In genomic region chr3:71713041-71713440, GRCh38 we compare ENCODE assay signal across 21 cellular contexts. TPM values are rescaled to one million over a fixed set of nuclear protein-coding genes. Genes with fewer than 3 reads are reported as not detected.
DNase-seq lines count a peak whose midpoint lies in the region; ATAC-seq and TF ChIP-seq lines count a peak whose summit lies in the region.
"Had no signal": no experiment of that assay in that cellular context is flagged by ENCODE, and none has a peak within 500 bp of the region (broad histone marks: within the 10 kb centered on the region; RNA-seq: fewer than 3 reads in every experiment).

No MANE protein-coding gene starts in this region.

- H3K27ac ChIP-seq in PC-3 (ENCODE audit: low read length), result no peak overlapping the region
- H3K27ac ChIP-seq: HL-60, KMS-11, right atrium auricular region, testis had no signal

- H3K9ac ChIP-seq in PC-3 (ENCODE audit: low read length), result no peak overlapping the region
- H3K9ac ChIP-seq: KMS-11 had no signal

- H3K9me2 ChIP-seq in PC-3 (replicated peaks; ENCODE audit: low read length), result no peaks in the 10 kb centered on the region

- no peaks in the 10 kb centered on the region for H3K36me3 ChIP-seq in PC-3 (ENCODE audit: low read depth, low read length)

- DNase-seq in NCI-H82 (lab: John Stamatoyannopoulos, UW) (peak; percentile 11), NCI-H82 treated with DMSO at 0.1 percent for 48 hours (lab: John Stamatoyannopoulos, UW; ENCODE audit: unreplicated experiment) (no peak), NCI-H2081 (lab: John Stamatoyannopoulos, UW) (peak; percentile 62 to 85), PC-3 (peak; percentile 45), left ventricle myocardium superior (no peak)
- no peak for DNase-seq in naive thymus-derived CD8-positive, alpha-beta T cell
- DNase-seq: 8988T; activated naive CD4-positive, alpha-beta T cell treated with anti-CD3 and anti-CD28 coated beads, Interleukin-2, amount 10 ng/mL, durations not matched to agents 7 days and 5 days; effector CD4-positive, alpha-beta T cell; GDM1; testis had no signal

- CTCF ChIA-PET in PC-3 (lab: Charles Lee), result no interaction called here

- no peak overlapping the region for H3K4me2 ChIP-seq in PC-3 (ENCODE audit: low read length)
- H3K4me2 ChIP-seq: KMS-11 had no signal

- no peaks in the 10 kb centered on the region for H3F3A ChIP-seq in PC-3 (ENCODE audit: low read length, unreplicated experiment)

- no peak overlapping the region for H3K4me3 Mint-ChIP-seq in naive thymus-derived CD8-positive, alpha-beta T cell
- H3K4me3 Mint-ChIP-seq: activated naive CD4-positive, alpha-beta T cell treated with anti-CD3 and anti-CD28 coated beads, Interleukin-2, amount 10 ng/mL, durations not matched to agents 7 days and 5 days; CD14-positive monocyte; T-helper 1 cell treated with Interleukin-12 subunit alpha and Interleukin-12 subunit beta and Interleukin-4 antibody, amounts not matched to agents 30 μg/mL and 1 μg/mL, for 36 hours had no signal

- POLR2A ChIA-PET in PC-3 (lab: Charles Lee; ENCODE audit: unreplicated experiment), result no interaction called here
- POLR2A ChIA-PET in naive thymus-derived CD8-positive, alpha-beta T cell (lab: Charles Lee), result interaction anchor here (1.4 kb wide), 1 partner anchor 12 kb away, joined by 4 read pairs; no protein-coding TSS in a partner anchor

- no peak overlapping the region for H2AFZ ChIP-seq in PC-3 (ENCODE audit: low read length)

- no peak overlapping the region for H3K4me3 ChIP-seq in PC-3 (ENCODE audit: low read length)
- H3K4me3 ChIP-seq: right atrium auricular region, testis had no signal

- H4K20me1 ChIP-seq in PC-3 (ENCODE audit: low read length), result no peaks in the 10 kb centered on the region

- H3K9me3 Mint-ChIP-seq in naive thymus-derived CD8-positive, alpha-beta T cell, result no peaks in the 10 kb centered on the region
- H3K9me3 Mint-ChIP-seq: activated naive CD4-positive, alpha-beta T cell treated with anti-CD3 and anti-CD28 coated beads, Interleukin-2, amount 10 ng/mL, durations not matched to agents 7 days and 5 days; T-helper 1 cell treated with Interleukin-12 subunit alpha and Interleukin-12 subunit beta and Interleukin-4 antibody, amounts not matched to agents 30 μg/mL and 1 μg/mL, for 36 hours had no signal

- H3K4me1 Mint-ChIP-seq in naive thymus-derived CD8-positive, alpha-beta T cell, result peaks cover 13 to 85% (median 76%) of the 10 kb centered on the region in 4 donors

- peak overlapping the region in 6 of 10 donors; percentile 23 to 74 (median 58) for H3K27ac Mint-ChIP-seq in naive thymus-derived CD8-positive, alpha-beta T cell
- H3K27ac Mint-ChIP-seq: activated naive CD4-positive, alpha-beta T cell treated with anti-CD3 and anti-CD28 coated beads, Interleukin-2, amount 10 ng/mL, durations not matched to agents 7 days and 5 days; T-helper 1 cell treated with Interleukin-12 subunit alpha and Interleukin-12 subunit beta and Interleukin-4 antibody, amounts not matched to agents 30 μg/mL and 1 μg/mL, for 36 hours had no signal

- ATAC-seq in PC-3, result no peak
- no peak for ATAC-seq in naive thymus-derived CD8-positive, alpha-beta T cell
- no peak for ATAC-seq in HG03280 (IDR thresholded peaks at IDR 0.05; ENCODE audit: unreplicated experiment)
- ATAC-seq in left ventricle myocardium superior, result no peak
- ATAC-seq in GM19455 (IDR thresholded peaks at IDR 0.05; ENCODE audit: unreplicated experiment), result no peak
- ATAC-seq: activated CD4-positive, CD25-positive, alpha-beta regulatory T cell treated with anti-CD3 and anti-CD28 coated beads, Interleukin-2, amount 50 U/mL, for 24 hours; left lobe of liver had no signal

- no peaks in the 10 kb centered on the region for H3K27me3 Mint-ChIP-seq in naive thymus-derived CD8-positive, alpha-beta T cell
- H3K27me3 Mint-ChIP-seq: activated naive CD4-positive, alpha-beta T cell treated with anti-CD3 and anti-CD28 coated beads, Interleukin-2, amount 10 ng/mL, durations not matched to agents 7 days and 5 days had no signal

- no peaks in the 10 kb centered on the region for H3K9me3 ChIP-seq in PC-3 (ENCODE audit: low read length)
- H3K9me3 ChIP-seq: right atrium auricular region, testis had no signal

- H3K4me1 ChIP-seq in PC-3 (ENCODE audit: insufficient read depth, low read length), result no peaks in the 10 kb centered on the region
- H3K4me1 ChIP-seq: testis had no signal

- intact Hi-C loops in PC-3 (cut with micrococcal nuclease), result loop anchor here (5.0 kb wide), 2 partner anchors 1109 to 1374 kb away; no protein-coding TSS in a partner anchor
- intact Hi-C loops in left ventricle myocardium superior (cut with micrococcal nuclease), result no loop called here

- no peak for TF ChIP-seq CTCF in PC-3 (conservative IDR thresholded peaks at IDR 0.05; ENCODE audit: low read depth, low read length)

- no TSS peak for BruUV-seq in PC-3 (replicated peaks; lab: Mats Ljungman, UMichigan)

- no peaks in the 10 kb centered on the region for H3K79me2 ChIP-seq in PC-3 (ENCODE audit: low read length)

- no peaks in the 10 kb centered on the region for H3K27me3 ChIP-seq in PC-3 (ENCODE audit: low read length)
- H3K27me3 ChIP-seq: right atrium auricular region, testis had no signal

- H3K36me3 Mint-ChIP-seq in naive thymus-derived CD8-positive, alpha-beta T cell, result peaks cover 0 to 27% (median 6%) of the 10 kb centered on the region in 3 donors

RNA-seq across cellular contexts. Expression of gene EIF4E3, which starts 12.2 kb away (rescaled TPM):
- 2.2 and 2.5 TPM in 2 replicates for total RNA-seq in PC-3 (2014; rRNA removed)
- total RNA-seq in naive thymus-derived CD8-positive, alpha-beta T cell, result 10 to 100 TPM; 37.8 to 38.2 TPM
- 10 to 100 TPM; 23.3 to 48.3 (median 32.1) TPM for polyA plus RNA-seq in naive thymus-derived CD8-positive, alpha-beta T cell
- 55.7 TPM for total RNA-seq in left ventricle myocardium superior

RNA-seq across cellular contexts. Expression of gene GPR27, which starts 40.6 kb away (rescaled TPM):
- 0.07 and 0.58 TPM in 2 replicates for total RNA-seq in PC-3 (2014; rRNA removed)
- total RNA-seq in naive thymus-derived CD8-positive, alpha-beta T cell, result under 1 TPM in 1 of 2 experiments, not detected in 1; 0.16 TPM
- under 1 TPM; 0.11 to 0.87 (median 0.18) TPM for polyA plus RNA-seq in naive thymus-derived CD8-positive, alpha-beta T cell
- total RNA-seq in left ventricle myocardium superior, result 4.4 TPM
- total RNA-seq: RPMI7951 had no signal

Comparison
In these comparisons a context has a peak if more than half of its experiments do, and no peak if none do; other contexts are left out.
1. DNase-seq: peak in NCI-H82 (single experiment), NCI-H2081 (2 of 2) and PC-3 (single experiment); none in NCI-H82 treated with DMSO at 0.1 percent for 48 hours (single experiment), naive thymus-derived CD8-positive, alpha-beta T cell (0 of 10) and left ventricle myocardium superior (single experiment).
2. RNA of gene EIF4E3, which starts 12.2 kb away (total RNA-seq): 55.7 TPM in left ventricle myocardium superior (single experiment) and 37.8 to 38.2 TPM in naive thymus-derived CD8-positive, alpha-beta T cell; 2.2 to 2.5 TPM in PC-3; every median in the first group is over 10 times any median in the second.